Comparison of ENCODE assay signal across 18 cellular contexts in the genomic region with DNA sequence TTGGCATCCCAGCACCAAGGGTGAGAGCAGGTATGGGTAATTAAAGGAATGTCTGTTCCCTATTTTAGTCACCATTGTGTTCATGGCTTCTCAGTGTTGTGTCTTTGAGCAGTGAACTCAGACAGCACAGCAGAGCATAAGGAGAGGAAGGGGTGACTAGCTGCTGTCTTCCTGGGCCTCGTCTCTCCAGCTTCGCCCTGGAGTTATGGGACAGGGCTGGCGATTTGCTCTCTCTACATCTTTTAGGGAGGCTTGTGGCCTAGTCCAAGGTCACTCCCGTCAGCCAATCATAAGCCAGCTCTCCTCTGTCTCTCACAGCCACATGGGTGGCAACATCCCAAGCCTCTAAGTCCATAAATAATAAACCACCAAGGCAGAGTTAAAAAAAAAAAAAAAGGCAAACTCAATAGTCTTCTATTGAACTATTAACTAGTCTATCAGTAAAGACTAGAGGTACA. TPM values are rescaled to one million over a fixed set of nuclear protein-coding genes. Genes with fewer than 3 reads are reported as not detected.
DNase-seq lines count a peak whose midpoint lies in the region; ATAC-seq, FAIRE-seq and TF ChIP-seq lines count a peak whose summit lies in the region.
"Had no signal": no experiment of that assay in that cellular context is flagged by ENCODE, and none has a peak within 500 bp of the region (broad histone marks: within the 10 kb centered on the region; RNA-seq: fewer than 3 reads in every experiment).

No MANE protein-coding gene starts in this region.

- H3K9ac ChIP-seq in HepG2 (ENCODE audit: insufficient read depth, low read depth, low read length) = peak overlapping the region; percentile 45; the same call in 1 of the 2 replicates
- H3K9ac ChIP-seq: GM23248 had no signal

- H3K79me2 ChIP-seq in HepG2 (ENCODE audit: insufficient read depth, low read length) = peaks cover 7% of the 10 kb centered on the region

- 82% methylated on average over 4 of the region's 4 CpGs for WGBS in HepG2 (ENCODE audit: low lambda C conversion rate)
- WGBS in right lobe of liver (ENCODE audit: insufficient coverage, low coverage, low lambda C conversion rate, missing lambda C conversion rate) = 100% methylated on average over 2 of the region's 4 CpGs
- WGBS in esophagus squamous epithelium, 2 donors = 91 to 93% methylated on average over 3 of the region's 4 CpGs
- WGBS in spleen, 5 donors = 74 to 92% (median 82%) methylated on average over 4 of the region's 4 CpGs

- no peak overlapping the region for H2AFZ ChIP-seq in HepG2 (ENCODE audit: low read length)
- H2AFZ ChIP-seq: GM23248 had no signal

- TF ChIP-seq RAD21 in HepG2 (CRISPR knock-in tag; IDR thresholded peaks at IDR 0.05) = no peak

- H3K9me3 Mint-ChIP-seq in T-cell = no peaks in the 10 kb centered on the region
- H3K9me3 Mint-ChIP-seq: CD4-positive, alpha-beta T cell had no signal

- peaks cover 5 to 6% of the 10 kb centered on the region in 2 donors for H3K27me3 Mint-ChIP-seq in T-cell

- no peaks in the 10 kb centered on the region for H3K4me1 Mint-ChIP-seq in T-cell

- CTCF ChIA-PET in HepG2 (lab: Yijun Ruan, JAX; ENCODE audit: low intra/inter-chr PET ratio, low total read pairs) = no interaction called here
- CTCF ChIA-PET in T-cell (lab: Charles Lee) = no interaction called here

- in situ Hi-C loops in HepG2 (cut with HindIII; ENCODE audit: extremely low pct_ligation_motif_present, low pct_unique_long_range_greater_than_20kb) = loop anchor here (10.0 kb wide), 1 partner anchor 1056 kb away; no protein-coding TSS in a partner anchor

- H3K4me2 ChIP-seq in HepG2 (ENCODE audit: low read depth, low read length) = peak overlapping the region; percentile 61

- no peaks in the 10 kb centered on the region for H3K27me3 ChIP-seq in HepG2 (ENCODE audit: control insufficient read depth in 1 of 2, insufficient read depth in 2 of 2, low read length in 2 of 2)
- H3K27me3 ChIP-seq in right lobe of liver = no peaks in the 10 kb centered on the region
- no peaks in the 10 kb centered on the region for H3K27me3 ChIP-seq in esophagus squamous epithelium
- no peaks in the 10 kb centered on the region for H3K27me3 ChIP-seq in spleen (replicated peaks in 1 of 7)

- H3K27ac Mint-ChIP-seq in T-cell = no peak overlapping the region
- H3K27ac Mint-ChIP-seq: CD4-positive, alpha-beta T cell had no signal

- TF ChIP-seq EP300 in HepG2 (IDR thresholded peaks at IDR 0.05; ENCODE audit: low read depth in 2 of 2, low read length in 2 of 2) = no peak
- no peak for TF ChIP-seq EP300 in HepG2 (CRISPR knock-in tag; IDR thresholded peaks at IDR 0.05; ENCODE audit: borderline replicate concordance)

- ATAC-seq in HepG2 (no peak; the same call in 1 of the 3 replicates), right lobe of liver (no peak), T-cell (replicated peaks in 1 of 4) (no peak), HG02884 (IDR thresholded peaks at IDR 0.05; ENCODE audit: unreplicated experiment) (no peak)
- ATAC-seq: A549 had no signal

- DNase-seq in HepG2 (ENCODE audit: low spot score) (no peak), right lobe of liver (no peak), esophagus squamous epithelium (lab: John Stamatoyannopoulos, UW) (no peak), spleen (no peak), T-cell (no peak), DMS153 treated with DMSO at 0.1 percent for 48 hours (lab: John Stamatoyannopoulos, UW; ENCODE audit: unreplicated experiment) (no peak)
- DNase-seq: CD4-positive, alpha-beta T cell; GM23248; KG1; NCI-H1092; NCI-H1694; NCI-H345; NCI-H748 treated with DMSO at 0.1 percent for 48 hours; Right ventricle myocardium superior had no signal

- POLR2A ChIA-PET in HepG2 (lab: Yijun Ruan, JAX) = interaction anchor here (0.6 to 18.0 kb wide), 10 partner anchors 9 to 280 kb away, joined by 3 to 543 read pairs (median 17); a partner anchor contains a TSS
- POLR2A ChIA-PET in T-cell (lab: Charles Lee) = no interaction called here

- peaks cover 80% of the 10 kb centered on the region for H3K4me1 ChIP-seq in HepG2 (ENCODE audit: insufficient read depth, low read length)
- H3K4me1 ChIP-seq in right lobe of liver = peaks cover 0 to 18% (median 5%) of the 10 kb centered on the region in 4 donors
- H3K4me1 ChIP-seq in esophagus squamous epithelium = peaks cover 11 to 64% (median 40%) of the 10 kb centered on the region in 3 donors
- peaks cover 2 to 72% (median 18%) of the 10 kb centered on the region in 6 donors for H3K4me1 ChIP-seq in spleen

- TF ChIP-seq POLR2A in HepG2 (IDR thresholded peaks at IDR 0.05; ENCODE audit: insufficient read depth in 1 of 2, low read depth in 2 of 2, low read length in 2 of 2) (peak in 1 of 2 experiments; percentile 13), right lobe of liver (IDR thresholded peaks at IDR 0.05) (no peak), esophagus squamous epithelium (IDR thresholded peaks at IDR 0.05) (no peak), spleen (IDR thresholded peaks at IDR 0.05) (no peak)

- intact Hi-C loops in HepG2 (cut with micrococcal nuclease; ENCODE audit: unreplicated experiment) (no loop called here), right lobe of liver (cut with DNase I) (no loop called here), esophagus squamous epithelium (cut with DNase I) (no loop called here), spleen (cut with DNase I; ENCODE audit: low total_unique reads) (no loop called here)

- peaks cover 4% of the 10 kb centered on the region; the same call in 1 of the 2 replicates for H4K20me1 ChIP-seq in HepG2 (ENCODE audit: insufficient read depth, low read length)

- H3K4me3 Mint-ChIP-seq in T-cell = no peak overlapping the region
- H3K4me3 Mint-ChIP-seq: CD4-positive, alpha-beta T cell had no signal

- H3K9me3 ChIP-seq in HepG2 (ENCODE audit: low read length) (no peaks in the 10 kb centered on the region), right lobe of liver (no peaks in the 10 kb centered on the region), esophagus squamous epithelium (no peaks in the 10 kb centered on the region), spleen (no peaks in the 10 kb centered on the region)

- FAIRE-seq in HepG2 (lab: Jason Lieb, UNC) = no peak
- FAIRE-seq: A549 had no signal

- H3K36me3 ChIP-seq in HepG2 (replicated peaks in 1 of 2; ENCODE audit: control insufficient read depth in 1 of 2, insufficient read depth in 2 of 2, low read length in 2 of 2) (peaks cover 12 to 20% of the 10 kb centered on the region in 2 experiments), right lobe of liver (peaks cover 0 to 21% (median 8%) of the 10 kb centered on the region in 4 donors), esophagus squamous epithelium (peaks cover 5 to 42% (median 14%) of the 10 kb centered on the region in 3 donors), spleen (peaks cover 0 to 44% (median 12%) of the 10 kb centered on the region in 6 donors)

- H3K36me3 Mint-ChIP-seq in T-cell = no peaks in the 10 kb centered on the region

- H3K4me3 ChIP-seq in HepG2 (replicated peaks in 1 of 3; ENCODE audit: insufficient read depth in 1 of 3, low read depth in 2 of 3, low read length in 3 of 3) (peak overlapping the region in 1 of 3 experiments; percentile 39; a peak in 1 of 6 replicates), right lobe of liver (no peak overlapping the region), esophagus squamous epithelium (no peak overlapping the region), spleen (no peak overlapping the region)
- H3K4me3 ChIP-seq: A549, GM23248 had no signal

- H3K27ac ChIP-seq in HepG2 (ENCODE audit: extremely low read length, insufficient read depth, low read length) = peak overlapping the region; percentile 70
- H3K27ac ChIP-seq in right lobe of liver = no peak overlapping the region
- peak overlapping the region; percentile 32 to 82 (median 77) for H3K27ac ChIP-seq in esophagus squamous epithelium
- H3K27ac ChIP-seq in spleen = peak overlapping the region in 6 of 8 donors; percentile 9 to 75 (median 61)
- H3K27ac ChIP-seq: GM23248 had no signal

- TF ChIP-seq CTCF in HepG2 (CRISPR knock-in tag; IDR thresholded peaks at IDR 0.05) (no peak), right lobe of liver (IDR thresholded peaks at IDR 0.05) (no peak), esophagus squamous epithelium (IDR thresholded peaks at IDR 0.05) (no peak), spleen (IDR thresholded peaks at IDR 0.05 in 8 of 11, conservative IDR thresholded peaks at IDR 0.05 in 3 of 11) (no peak)

- no TSS peak for BruUV-seq in HepG2 (replicated peaks; lab: Mats Ljungman, UMichigan)

RNA-seq across cellular contexts. Expression of a gene that starts 7.3 kb away (rescaled TPM):
- 300 and 690 TPM in 2 replicates for total RNA-seq in HepG2 (2016; rRNA removed; fragmentation: Illumina TruSeq; extraction: Trizol)
- 306 and 400 TPM in 2 replicates for total RNA-seq in HepG2 (2016; cell fraction: cytosol; rRNA removed; fragmentation: Illumina TruSeq; extraction: Trizol; ENCODE audit: low read depth)
- total RNA-seq in HepG2 (2016; cell fraction: insoluble cytoplasmic fraction; rRNA removed; fragmentation: Illumina TruSeq; extraction: Trizol) = 277 and 657 TPM in 2 replicates
- 267 and 341 TPM in 2 replicates for total RNA-seq in HepG2 (2016; cell fraction: membrane; rRNA removed; fragmentation: Illumina TruSeq; extraction: Trizol)
- 478 and 575 TPM in 2 replicates for total RNA-seq in HepG2 (2016; cell fraction: nucleus; rRNA removed; fragmentation: Illumina TruSeq; extraction: Trizol)
- polyA plus RNA-seq in HepG2 (2011; rRNA removed) = 1,005 and 1,077 TPM in 2 replicates
- 827 and 1,616 TPM in 2 replicates for polyA plus RNA-seq in HepG2 (2011; cell fraction: cytosol; rRNA removed)
- 530 and 563 TPM in 2 replicates for polyA plus RNA-seq in HepG2 (2011; cell fraction: nucleus; rRNA removed)
- 560 and 584 TPM in 2 replicates for polyA plus RNA-seq in HepG2 (2012)
- polyA plus RNA-seq in HepG2 (2016; cell fraction: cytosol; fragmentation: Illumina TruSeq; extraction: Trizol; ENCODE audit: low read depth) = 569 and 650 TPM in 2 replicates
- polyA plus RNA-seq in HepG2 (2016; cell fraction: insoluble cytoplasmic fraction; fragmentation: Illumina TruSeq; extraction: Trizol; ENCODE audit: low read depth) = 435 and 510 TPM in 2 replicates
- polyA plus RNA-seq in HepG2 (2016; cell fraction: membrane; fragmentation: Illumina TruSeq; extraction: Trizol; ENCODE audit: low read depth) = 388 and 429 TPM in 2 replicates
- polyA plus RNA-seq in HepG2 (2016; cell fraction: nucleus; fragmentation: Illumina TruSeq; extraction: Trizol; ENCODE audit: insufficient read depth, low read depth) = 1,429 and 1,592 TPM in 2 replicates
- 60.4 and 1,528 TPM in 2 replicates for polyA minus RNA-seq in HepG2 (2011; rRNA and poly(A)+ RNA removed; ENCODE audit: low replicate concordance)
- polyA minus RNA-seq in HepG2 (2011; cell fraction: cytosol; rRNA and poly(A)+ RNA removed) = 688 and 730 TPM in 2 replicates
- polyA minus RNA-seq in HepG2 (2011; cell fraction: nucleus; rRNA and poly(A)+ RNA removed) = 130 and 153 TPM in 2 replicates
- 1,000 to 10,000 TPM in 1 of 6 experiments, 100 to 1,000 TPM in 5; 504 to 1,394 (median 638) TPM for total RNA-seq in right lobe of liver
- 100 to 1,000 TPM; 323 to 899 (median 600) TPM for total RNA-seq in esophagus squamous epithelium
- 1,000 to 10,000 TPM in 3 of 7 donors, 100 to 1,000 TPM in 4; 501 to 1,082 (median 830) TPM for total RNA-seq in spleen
- 100 to 1,000 TPM; 199 to 272 (median 267) TPM for polyA plus RNA-seq in spleen
- total RNA-seq in T-cell = 1 to 10 TPM; 5.1 to 9.0 (median 5.3) TPM

RNA-seq across cellular contexts. Expression of a gene that starts 24.7 kb away (rescaled TPM):
- total RNA-seq in HepG2 (2016; rRNA removed; fragmentation: Illumina TruSeq; extraction: Trizol) (0.07 TPM in 1 of 2 replicates, not detected in the other), right lobe of liver (not detected), esophagus squamous epithelium (not detected), spleen (not detected), T-cell (not detected)
- not detected in 2 replicates for total RNA-seq in HepG2 (2016; cell fraction: cytosol; rRNA removed; fragmentation: Illumina TruSeq; extraction: Trizol; ENCODE audit: low read depth)
- not detected in 2 replicates for total RNA-seq in HepG2 (2016; cell fraction: insoluble cytoplasmic fraction; rRNA removed; fragmentation: Illumina TruSeq; extraction: Trizol)
- total RNA-seq in HepG2 (2016; cell fraction: membrane; rRNA removed; fragmentation: Illumina TruSeq; extraction: Trizol) = not detected in 2 replicates
- not detected in 2 replicates for total RNA-seq in HepG2 (2016; cell fraction: nucleus; rRNA removed; fragmentation: Illumina TruSeq; extraction: Trizol)
- polyA plus RNA-seq in HepG2 (2011; rRNA removed) (not detected in 2 replicates), spleen (not detected)
- polyA plus RNA-seq in HepG2 (2011; cell fraction: cytosol; rRNA removed) = not detected in 2 replicates
- not detected in 2 replicates for polyA plus RNA-seq in HepG2 (2011; cell fraction: nucleus; rRNA removed)
- not detected in 2 replicates for polyA plus RNA-seq in HepG2 (2012)
- polyA plus RNA-seq in HepG2 (2016; cell fraction: cytosol; fragmentation: Illumina TruSeq; extraction: Trizol; ENCODE audit: low read depth) = not detected in 2 replicates
- not detected in 2 replicates for polyA plus RNA-seq in HepG2 (2016; cell fraction: insoluble cytoplasmic fraction; fragmentation: Illumina TruSeq; extraction: Trizol; ENCODE audit: low read depth)
- polyA plus RNA-seq in HepG2 (2016; cell fraction: membrane; fragmentation: Illumina TruSeq; extraction: Trizol; ENCODE audit: low read depth) = not detected in 2 replicates
- polyA plus RNA-seq in HepG2 (2016; cell fraction: nucleus; fragmentation: Illumina TruSeq; extraction: Trizol; ENCODE audit: insufficient read depth, low read depth) = not detected in 2 replicates
- polyA minus RNA-seq in HepG2 (2011; rRNA and poly(A)+ RNA removed; ENCODE audit: low replicate concordance) = not detected in 2 replicates
- not detected in 2 replicates for polyA minus RNA-seq in HepG2 (2011; cell fraction: cytosol; rRNA and poly(A)+ RNA removed)
- 0.25 TPM in 1 of 2 replicates, not detected in the other for polyA minus RNA-seq in HepG2 (2011; cell fraction: nucleus; rRNA and poly(A)+ RNA removed)
- total RNA-seq: CD4-positive, alpha-beta T cell; Daoy; GM23248; M059J; Right ventricle myocardium superior had no signal
- polyA plus RNA-seq: A549, GM23248 had no signal

RNA-seq across cellular contexts. Expression of a gene that starts 58.4 kb away (rescaled TPM):
- total RNA-seq in HepG2 (2016; rRNA removed; fragmentation: Illumina TruSeq; extraction: Trizol) = not detected in 2 replicates
- not detected in 2 replicates for total RNA-seq in HepG2 (2016; cell fraction: cytosol; rRNA removed; fragmentation: Illumina TruSeq; extraction: Trizol; ENCODE audit: low read depth)
- not detected in 2 replicates for total RNA-seq in HepG2 (2016; cell fraction: insoluble cytoplasmic fraction; rRNA removed; fragmentation: Illumina TruSeq; extraction: Trizol)
- not detected in 2 replicates for total RNA-seq in HepG2 (2016; cell fraction: membrane; rRNA removed; fragmentation: Illumina TruSeq; extraction: Trizol)
- not detected in 2 replicates for total RNA-seq in HepG2 (2016; cell fraction: nucleus; rRNA removed; fragmentation: Illumina TruSeq; extraction: Trizol)
- 0.16 TPM in 1 of 2 replicates, not detected in the other for polyA plus RNA-seq in HepG2 (2011; rRNA removed)
- polyA plus RNA-seq in HepG2 (2011; cell fraction: cytosol; rRNA removed) = not detected in 2 replicates
- not detected in 2 replicates for polyA plus RNA-seq in HepG2 (2011; cell fraction: nucleus; rRNA removed)
- not detected in 2 replicates for polyA plus RNA-seq in HepG2 (2012)
- not detected in 2 replicates for polyA plus RNA-seq in HepG2 (2016; cell fraction: cytosol; fragmentation: Illumina TruSeq; extraction: Trizol; ENCODE audit: low read depth)
- not detected in 2 replicates for polyA plus RNA-seq in HepG2 (2016; cell fraction: insoluble cytoplasmic fraction; fragmentation: Illumina TruSeq; extraction: Trizol; ENCODE audit: low read depth)
- not detected in 2 replicates for polyA plus RNA-seq in HepG2 (2016; cell fraction: membrane; fragmentation: Illumina TruSeq; extraction: Trizol; ENCODE audit: low read depth)
- not detected in 2 replicates for polyA plus RNA-seq in HepG2 (2016; cell fraction: nucleus; fragmentation: Illumina TruSeq; extraction: Trizol; ENCODE audit: insufficient read depth, low read depth)
- polyA minus RNA-seq in HepG2 (2011; rRNA and poly(A)+ RNA removed; ENCODE audit: low replicate concordance) = not detected in 2 replicates
- polyA minus RNA-seq in HepG2 (2011; cell fraction: cytosol; rRNA and poly(A)+ RNA removed) = not detected in 2 replicates
- polyA minus RNA-seq in HepG2 (2011; cell fraction: nucleus; rRNA and poly(A)+ RNA removed) = not detected in 2 replicates
- total RNA-seq in right lobe of liver = not detected
- not detected for total RNA-seq in esophagus squamous epithelium
- not detected for total RNA-seq in spleen
- not detected for polyA plus RNA-seq in spleen
- total RNA-seq in T-cell = not detected
- total RNA-seq: CD4-positive, alpha-beta T cell; Daoy; GM23248; Right ventricle myocardium superior had no signal
- polyA plus RNA-seq: A549, GM23248 had no signal

Comparison
In these comparisons a context has a peak if more than half of its experiments do, and no peak if none do; other contexts are left out.
1. H3K27ac ChIP-seq: peak in HepG2 (single experiment), esophagus squamous epithelium (4 of 4) and spleen (6 of 8); none in right lobe of liver (0 of 3).
2. RNA of a gene that starts 7.3 kb away (total RNA-seq): 501 to 1,082 TPM in spleen, 323 to 899 TPM in esophagus squamous epithelium, 267 to 690 TPM in HepG2 and 504 to 1,394 TPM in right lobe of liver; 5.1 to 9.0 TPM in T-cell; every median in the first group is over 10 times any median in the second.